Comparison of ENCODE assay signal across 2 cellular contexts in the genomic region with DNA sequence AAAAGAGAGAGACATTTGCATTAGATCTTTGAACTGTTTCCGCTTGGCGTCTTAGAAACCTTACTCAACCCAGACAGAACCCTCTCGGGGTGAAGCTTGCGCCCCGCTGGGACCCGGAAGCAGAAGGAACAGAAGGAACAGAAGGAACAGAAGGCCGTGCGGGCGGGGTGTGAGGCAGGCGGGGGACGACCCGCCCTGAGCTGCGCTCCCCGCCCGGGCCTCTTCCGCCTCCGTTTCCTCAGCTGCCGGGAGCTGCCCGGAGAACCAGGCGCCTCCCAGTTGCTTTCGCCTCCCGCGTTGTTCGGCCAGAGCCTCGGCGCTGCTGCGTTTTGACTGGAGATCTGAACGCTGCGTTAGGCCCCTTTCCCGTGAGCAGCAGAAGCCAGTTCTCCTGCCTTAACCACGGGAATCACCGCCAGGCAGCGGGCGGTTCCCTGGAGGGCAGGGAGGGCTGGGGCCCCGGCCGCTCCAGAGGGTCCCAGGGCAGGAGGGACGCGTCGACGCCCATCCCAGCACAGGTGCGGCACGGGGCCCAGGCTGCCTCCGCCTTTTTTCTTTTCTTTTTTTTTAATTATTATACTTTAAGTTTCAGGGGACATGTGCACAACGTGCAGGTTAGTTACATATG.
TF ChIP-seq lines count a peak whose summit lies in the region.

No MANE protein-coding gene starts in this region.

TF ChIP-seq in H1, 55 proteins besides CTCF, POLR2A, EP300 and RAD21:
- TF ChIP-seq HDAC6 (IDR thresholded peaks at IDR 0.05; ENCODE audit: low read depth, low read length): no peak
- TF ChIP-seq GABPA (IDR thresholded peaks at IDR 0.05; ENCODE audit: borderline replicate concordance, insufficient read depth, low read length): no peak
- no peak for TF ChIP-seq SRF (IDR thresholded peaks at IDR 0.05; ENCODE audit: low read depth, low read length)
- no peak for TF ChIP-seq BCL11A (IDR thresholded peaks at IDR 0.05; ENCODE audit: low read depth in 2 of 2, low read length in 2 of 2)
- TF ChIP-seq ASH2L (IDR thresholded peaks at IDR 0.05; ENCODE audit: low read length): no peak
- no peak for TF ChIP-seq BRCA1 (IDR thresholded peaks at IDR 0.05; ENCODE audit: low read depth, low read length)
TF ChIP-seq in H1: peak in this region for 0.

TF ChIP-seq in SK-N-SH, 30 proteins besides CTCF, POLR2A, EP300 and RAD21:
- no peak for TF ChIP-seq RCOR1 (IDR thresholded peaks at IDR 0.05; ENCODE audit: low read length)
- TF ChIP-seq GABPA (IDR thresholded peaks at IDR 0.05; ENCODE audit: low read depth): no peak
- no peak for TF ChIP-seq MXI1 (IDR thresholded peaks at IDR 0.05; ENCODE audit: low read depth, low read length)
- no peak for TF ChIP-seq TCF12 (IDR thresholded peaks at IDR 0.05)
- TF ChIP-seq GATA2 (CRISPR knock-in tag; IDR thresholded peaks at IDR 0.05): no peak
- TF ChIP-seq NFIC (IDR thresholded peaks at IDR 0.05; ENCODE audit: borderline replicate concordance): no peak
